Comparison of ENCODE assay signal across 13 cellular contexts in genomic region chr1:40633563-40634376, GRCh38. TPM values are rescaled to one million over a fixed set of nuclear protein-coding genes. Genes with fewer than 3 reads are reported as not detected.
DNase-seq lines count a peak whose midpoint lies in the region; FAIRE-seq and TF ChIP-seq lines count a peak whose summit lies in the region.
"Had no signal": no experiment of that assay in that cellular context is flagged by ENCODE, and none has a peak within 500 bp of the region (broad histone marks: within the 10 kb centered on the region; RNA-seq: fewer than 3 reads in every experiment).

No MANE protein-coding gene starts in this region.

- intact Hi-C loops in stomach (cut with DNase I; ENCODE audit: low total_unique reads), result no loop called here
- intact Hi-C loops in kidney (cut with DNase I), result no loop called here

- H3K4me3 ChIP-seq in stomach, result no peak overlapping the region
- no peak overlapping the region for H3K4me3 ChIP-seq in kidney (ENCODE audit: low read length in 2 of 2)

- TF ChIP-seq CTCF in stomach (IDR thresholded peaks at IDR 0.05) (no peak), kidney (IDR thresholded peaks at IDR 0.05; ENCODE audit: borderline replicate concordance, extremely low read depth, insufficient read depth) (no peak)

- H3K27me3 ChIP-seq in stomach, result no peaks in the 10 kb centered on the region

- WGBS in stomach, 5 donors, result 44 to 54% (median 47%) methylated on average over 2 of the region's 2 CpGs

- H3K27ac ChIP-seq in stomach (peak overlapping the region; percentile 9 to 53 (median 14)), kidney (ENCODE audit: low read depth in 2 of 2, low read length in 2 of 2) (no peak overlapping the region)
- H3K27ac ChIP-seq: 22Rv1 had no signal

- no peak for TF ChIP-seq POLR2A in stomach (IDR thresholded peaks at IDR 0.05)

- DNase-seq in DMS 273 (lab: John Stamatoyannopoulos, UW; ENCODE audit: unreplicated experiment) (peak; percentile 94), DMS 273 treated with DMSO at 0.1 percent for 48 hours (lab: John Stamatoyannopoulos, UW) (no peak), amniotic epithelial cell (ENCODE audit: low read depth) (peak; percentile 33), islet precursor cell (peak; percentile 29), stomach (peak; percentile 52), kidney (no peak), NAMALWA (ENCODE audit: low spot score) (no peak), DMS53 (lab: John Stamatoyannopoulos, UW) (no peak)
- DNase-seq: naive thymus-derived CD8-positive, alpha-beta T cell; NCI-H345; SHP77 had no signal

- no peak for FAIRE-seq in kidney (lab: Jason Lieb, UNC)
- FAIRE-seq: colon had no signal

- TF ChIP-seq EP300 in stomach (IDR thresholded peaks at IDR 0.05), result no peak

- H3K9me3 ChIP-seq in stomach (no peaks in the 10 kb centered on the region), kidney (ENCODE audit: control insufficient read depth in 1 of 2, low read length in 2 of 2) (no peaks in the 10 kb centered on the region)

- no peak overlapping the region for H3K9ac ChIP-seq in kidney (ENCODE audit: low read length in 2 of 2)

- H3K4me1 ChIP-seq in stomach (peaks cover 0 to 19% (median 14%) of the 10 kb centered on the region in 4 donors), kidney (ENCODE audit: control insufficient read depth in 1 of 2, insufficient read depth in 1 of 2, low read depth in 1 of 2, low read length in 2 of 2) (no peaks in the 10 kb centered on the region)

- H3K36me3 ChIP-seq in stomach (peaks cover 0 to 6% (median 0%) of the 10 kb centered on the region in 4 donors), kidney (ENCODE audit: control insufficient read depth in 1 of 2, insufficient read depth in 2 of 2, low read length in 2 of 2) (no peaks in the 10 kb centered on the region)

RNA-seq across cellular contexts. Expression of gene RIMS3, which starts 31.7 kb away (rescaled TPM):
- total RNA-seq in stomach, result 1 to 10 TPM in 4 of 5 donors, under 1 TPM in 1; 0.45 to 4.7 (median 3.9) TPM
- 1 to 10 TPM in 2 of 3 donors, under 1 TPM in 1; 0.63 to 2.2 (median 1.2) TPM for polyA plus RNA-seq in stomach
- total RNA-seq in kidney, result 6.2 TPM
- 1.6 TPM for polyA plus RNA-seq in kidney (ENCODE audit: insufficient read depth, low read depth, low replicate concordance)

RNA-seq across cellular contexts. Expression of gene NFYC, which starts 57.7 kb away (rescaled TPM):
- total RNA-seq in stomach (10 to 100 TPM; 23.3 to 76.4 (median 53.8) TPM), kidney (69.3 TPM)
- polyA plus RNA-seq in stomach (10 to 100 TPM; 33.6 to 46.6 (median 35.2) TPM), kidney (ENCODE audit: insufficient read depth, low read depth, low replicate concordance) (52.1 TPM)

Comparison
In these comparisons a context has a peak if more than half of its experiments do, and no peak if none do; other contexts are left out.
1. DNase-seq: peak in DMS 273 (single experiment), amniotic epithelial cell (single experiment), islet precursor cell (single experiment) and stomach (single experiment); none in DMS 273 treated with DMSO at 0.1 percent for 48 hours (single experiment), kidney (single experiment), NAMALWA (single experiment) and DMS53 (single experiment).
2. H3K27ac ChIP-seq: peak in stomach (5 of 5); none in kidney (0 of 2).